In genomic region chr9:89845862-89846261, GRCh38 we compare ENCODE assay signal across 22 cellular contexts.
DNase-seq lines count a peak whose midpoint lies in the region; ATAC-seq and TF ChIP-seq lines count a peak whose summit lies in the region.
"Had no signal": no experiment of that assay in that cellular context is flagged by ENCODE, and none has a peak within 500 bp of the region (broad histone marks: within the 10 kb centered on the region; RNA-seq: fewer than 3 reads in every experiment).

No MANE protein-coding gene starts in this region.

- H3K23ac ChIP-seq in H9 (ENCODE audit: insufficient read length, low read depth, low read length): no peak overlapping the region

- H2BK120ac ChIP-seq in H9 (ENCODE audit: low read depth, low read length, poor library complexity, severe bottlenecking): no peak overlapping the region

- no peaks in the 10 kb centered on the region for H3K79me2 ChIP-seq in H9 (ENCODE audit: insufficient read depth, low read length)

- no peak overlapping the region for H3K4me3 ChIP-seq in esophagus muscularis mucosa

- no CpG with 5 or more reads among the region's 9 CpGs for WGBS in H9 (ENCODE audit: extremely low coverage, insufficient read length, low lambda C conversion rate)
- WGBS in esophagus muscularis mucosa: 87% methylated on average over 9 of the region's 9 CpGs

- H3K9me3 ChIP-seq in H9 (ENCODE audit: control insufficient read depth, low read depth, low read length) (no peaks in the 10 kb centered on the region), esophagus muscularis mucosa (no peaks in the 10 kb centered on the region)
- H3K9me3 ChIP-seq: SK-N-SH had no signal

- H3K27ac Mint-ChIP-seq in H9: peak overlapping the region in 1 of 3 experiments; percentile 17; a peak in 1 of 7 replicates
- H3K27ac Mint-ChIP-seq in osteocyte (ENCODE audit: unreplicated experiment): no peak overlapping the region

- H3T11ph ChIP-seq in H9 (ENCODE audit: low read length): no peak overlapping the region

- no peaks in the 10 kb centered on the region for H3K36me3 ChIP-seq in esophagus muscularis mucosa

- H2BK20ac ChIP-seq in H9 (ENCODE audit: low read depth, low read length, poor library complexity, severe bottlenecking): no peak overlapping the region

- TF ChIP-seq EP300 in esophagus muscularis mucosa (IDR thresholded peaks at IDR 0.05): no peak

- no peak overlapping the region for H3K9ac ChIP-seq in H9 (ENCODE audit: extremely low read depth, insufficient read length, low read length)
- H3K9ac ChIP-seq: SK-N-SH had no signal

- no peak overlapping the region for H2AFZ ChIP-seq in H9 (ENCODE audit: low read length)

- no peak overlapping the region for H4K8ac ChIP-seq in H9 (replicated peaks; ENCODE audit: insufficient read length, low read depth, low read length)

- H3K23me2 ChIP-seq in H9 (ENCODE audit: insufficient read length, low read depth, low read length, poor library complexity, severe bottlenecking): no peaks in the 10 kb centered on the region

- H3K9me3 Mint-ChIP-seq in H9 (peaks cover 0 to 6% of the 10 kb centered on the region in 2 experiments; a peak in 4 of 5 replicates), osteocyte (ENCODE audit: unreplicated experiment) (peaks cover 8% of the 10 kb centered on the region)
- H3K9me3 Mint-ChIP-seq: CD8-positive, alpha-beta memory T cell had no signal

- H3K4me1 Mint-ChIP-seq in H9 (peaks cover 16 to 19% of the 10 kb centered on the region in 2 experiments), osteocyte (ENCODE audit: unreplicated experiment) (no peaks in the 10 kb centered on the region)
- H3K4me1 Mint-ChIP-seq: CD8-positive, alpha-beta memory T cell had no signal

- H2BK5ac ChIP-seq in H9 (ENCODE audit: insufficient read length, low read length): no peak overlapping the region

- TF ChIP-seq POLR2A in esophagus muscularis mucosa (IDR thresholded peaks at IDR 0.05; ENCODE audit: low read depth): no peak

- H2AK5ac ChIP-seq in H9 (ENCODE audit: insufficient read length, low read length): no peak overlapping the region

- H3K4me1 ChIP-seq in H9 (ENCODE audit: insufficient read depth, low read length): no peaks in the 10 kb centered on the region
- peaks cover 0 to 6% (median 0%) of the 10 kb centered on the region in 4 donors for H3K4me1 ChIP-seq in esophagus muscularis mucosa

- H3K4me3 Mint-ChIP-seq in H9 (no peak overlapping the region), osteocyte (ENCODE audit: unreplicated experiment) (no peak overlapping the region)
- H3K4me3 Mint-ChIP-seq: CD8-positive, alpha-beta memory T cell had no signal

- H3K18ac ChIP-seq in H9 (ENCODE audit: insufficient read length, low read depth, low read length): no peak overlapping the region

- no peak overlapping the region for H2BK12ac ChIP-seq in H9 (ENCODE audit: insufficient read length, low read depth, low read length)

- no peak overlapping the region for H2BK15ac ChIP-seq in H9 (ENCODE audit: low read depth, low read length)

- H3K79me1 ChIP-seq in H9 (ENCODE audit: insufficient read depth, low read depth, low read length, poor library complexity, severe bottlenecking): no peaks in the 10 kb centered on the region

- H3K56ac ChIP-seq in H9 (ENCODE audit: insufficient read length, low read depth, low read length): no peak overlapping the region

- no peaks in the 10 kb centered on the region for H4K20me1 ChIP-seq in H9 (ENCODE audit: control insufficient read depth, insufficient read depth, insufficient read length)

- H3K36me3 Mint-ChIP-seq in H9 (ENCODE audit: insufficient read depth in 1 of 3, low read depth in 3 of 3) (peaks cover 0 to 2% (median 0%) of the 10 kb centered on the region in 3 experiments; a peak in 1 of 7 replicates), osteocyte (ENCODE audit: unreplicated experiment) (no peaks in the 10 kb centered on the region)

- no peak overlapping the region for H4K91ac ChIP-seq in H9 (ENCODE audit: insufficient read length, low read depth, low read length)

- no peak overlapping the region for H3K14ac ChIP-seq in H9 (ENCODE audit: insufficient read depth, low read length)

- no peak overlapping the region for H4K5ac ChIP-seq in H9 (ENCODE audit: insufficient read length, low read depth, low read length)

- no peak for ATAC-seq in HG02610 (IDR thresholded peaks at IDR 0.05; ENCODE audit: unreplicated experiment)
- ATAC-seq: HCT116, HepG2, PC-3 had no signal

- peak; percentile 20 for DNase-seq in H9
- DNase-seq in esophagus muscularis mucosa (ENCODE audit: extremely low spot score): peak; percentile 47
- peak; percentile 63 for DNase-seq in osteocyte (ENCODE audit: extremely low spot score, unreplicated experiment)
- no peak for DNase-seq in SKM-1 (lab: John Stamatoyannopoulos, UW; ENCODE audit: unreplicated experiment)
- no peak for DNase-seq in T1000 (lab: John Stamatoyannopoulos, UW)
- DNase-seq: C1 segment of cervical spinal cord; CD8-positive, alpha-beta memory T cell; DMS 273 treated with DMSO at 0.1 percent for 48 hours; DMS79 treated with DMSO at 0.1 percent for 48 hours; GF-D8; Karpas-422; MV-4-11; NCI-H2029; NCI-H446; NCI-H524 treated with DMSO at 0.1 percent for 48 hours; NCI-H774; PC-3; SK-N-SH had no signal

- H3K27me3 ChIP-seq in H9 (ENCODE audit: insufficient read depth, low read length) (no peaks in the 10 kb centered on the region), esophagus muscularis mucosa (no peaks in the 10 kb centered on the region)

- no peak overlapping the region for H3K4me2 ChIP-seq in H9 (ENCODE audit: insufficient read depth, insufficient read length, low read length)
- H3K4me2 ChIP-seq: SK-N-SH had no signal

- H3K27ac ChIP-seq in C4-2B (peak overlapping the region; percentile 71; the same call in 1 of the 2 replicates), H9 (ENCODE audit: insufficient read length, low read depth, low read length) (no peak overlapping the region), esophagus muscularis mucosa (replicated peaks in 1 of 4) (no peak overlapping the region)

- H3K4ac ChIP-seq in H9 (ENCODE audit: low read depth, low read length): no peak overlapping the region

- intact Hi-C loops in esophagus muscularis mucosa (cut with DNase I): no loop called here

- no peak for TF ChIP-seq CTCF in C4-2B (conservative IDR thresholded peaks at IDR 0.05)
- TF ChIP-seq CTCF in H9 (conservative IDR thresholded peaks at IDR 0.05): no peak
- TF ChIP-seq CTCF in esophagus muscularis mucosa (IDR thresholded peaks at IDR 0.05): no peak
- TF ChIP-seq CTCF in osteocyte (IDR thresholded peaks at IDR 0.05): no peak

- H3K27me3 Mint-ChIP-seq in H9 (ENCODE audit: low read depth) (peaks cover 7% of the 10 kb centered on the region), osteocyte (ENCODE audit: unreplicated experiment) (peaks cover 2% of the 10 kb centered on the region)

Comparison
In these comparisons a context has a peak if more than half of its experiments do, and no peak if none do; other contexts are left out.
1. DNase-seq: peak in H9 (single experiment), esophagus muscularis mucosa (single experiment) and osteocyte (single experiment); none in SKM-1 (single experiment) and T1000 (single experiment).